8 cellular contexts compared by ENCODE assay signal in the genomic region with DNA sequence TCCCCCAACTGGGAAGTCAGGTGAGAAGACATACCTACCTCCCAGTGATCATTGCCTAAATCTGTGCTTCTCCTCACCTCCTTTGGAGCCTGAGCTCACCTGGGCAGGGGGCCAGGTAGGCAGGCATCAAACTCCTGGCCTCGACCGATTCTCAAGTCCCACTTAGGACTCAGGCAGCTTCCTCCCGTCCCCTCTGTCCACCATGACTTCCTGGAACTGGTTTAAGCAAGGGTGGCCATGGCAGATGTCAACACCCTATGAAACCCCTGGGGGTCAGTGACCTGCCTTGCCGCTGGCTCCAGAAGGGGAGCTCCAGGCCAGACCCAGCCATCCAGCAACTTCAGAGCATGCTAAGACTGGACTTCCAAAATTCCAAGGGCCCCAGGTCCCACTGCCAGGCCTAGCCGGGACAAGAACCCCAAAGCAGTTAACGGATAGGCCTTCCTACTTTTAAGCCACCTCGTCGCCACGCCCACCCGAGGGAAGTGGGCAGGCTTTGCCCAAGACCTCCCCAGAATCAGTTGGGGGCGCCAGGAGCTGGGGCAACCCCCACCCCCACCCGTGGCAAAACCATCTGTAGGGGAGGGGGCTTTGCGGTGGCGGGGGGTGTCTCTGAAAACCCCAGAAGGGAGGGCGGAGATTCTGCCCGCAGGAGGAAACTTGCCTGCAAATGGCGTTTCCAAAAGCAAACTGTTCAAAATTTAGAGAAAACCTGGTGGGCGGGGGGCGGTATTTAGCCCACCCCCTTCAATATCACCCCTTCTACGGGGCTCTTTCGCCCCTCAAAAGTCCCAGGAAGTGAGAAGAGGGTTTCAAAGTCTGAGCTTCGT. TPM values are rescaled to one million over a fixed set of nuclear protein-coding genes. Genes with fewer than 3 reads are reported as not detected.
DNase-seq lines count a peak whose midpoint lies in the region; ATAC-seq, FAIRE-seq and TF ChIP-seq lines count a peak whose summit lies in the region.

No MANE protein-coding gene starts in this region.

- intact Hi-C loops in sciatic nerve (cut with DNase I) = no loop called here

- DNase-seq in GM12892 (ENCODE audit: insufficient read length) (peak; percentile 41), SJSA1 (ENCODE audit: low read depth in 1 of 2, low spot score in 2 of 2) (peak; percentile 42 to 61), adipocyte (ENCODE audit: low read depth) (peak; percentile 77), right atrium auricular region (ENCODE audit: low spot score) (peak; percentile 69), sciatic nerve (ENCODE audit: low spot score) (peak; percentile 83), NCI-H2171 (lab: John Stamatoyannopoulos, UW) (no peak)

- peak overlapping the region; percentile 55 for H3K4me3 ChIP-seq in SJSA1
- H3K4me3 ChIP-seq in adipocyte (ENCODE audit: low read length) = peak overlapping the region; percentile 88
- H3K4me3 ChIP-seq in right atrium auricular region = peak overlapping the region; percentile 85 to 88

- H3K27me3 ChIP-seq in SJSA1 (replicated peaks) = no peaks in the 10 kb centered on the region
- no peaks in the 10 kb centered on the region for H3K27me3 ChIP-seq in adipocyte (replicated peaks; ENCODE audit: control insufficient read depth, insufficient read depth, low read length)
- no peaks in the 10 kb centered on the region for H3K27me3 ChIP-seq in right atrium auricular region

- H3K27ac ChIP-seq in SJSA1 (peak overlapping the region; percentile 50), right atrium auricular region (peak overlapping the region; percentile 81 to 86)

- no peak for FAIRE-seq in GM12892 (lab: Jason Lieb, UNC)

- ATAC-seq in sciatic nerve = peak; percentile 62
- ATAC-seq in HG03280 (IDR thresholded peaks at IDR 0.05; ENCODE audit: unreplicated experiment) = no peak
- ATAC-seq in HG03442 (IDR thresholded peaks at IDR 0.05; ENCODE audit: unreplicated experiment) = no peak

- H3K9ac ChIP-seq in adipocyte (ENCODE audit: low read length) = peak overlapping the region; percentile 90

- peaks cover 37% of the 10 kb centered on the region for H3K36me3 ChIP-seq in SJSA1
- peaks cover 13% of the 10 kb centered on the region for H3K36me3 ChIP-seq in adipocyte (ENCODE audit: control insufficient read depth, insufficient read depth, low read length, severe bottlenecking)
- H3K36me3 ChIP-seq in right atrium auricular region = peaks cover 4% of the 10 kb centered on the region

- no peak for TF ChIP-seq POLR2A in GM12892 (IDR thresholded peaks at IDR 0.05; ENCODE audit: low read depth, low read length)

- no peak for TF ChIP-seq CTCF in right atrium auricular region (IDR thresholded peaks at IDR 0.05)

- H3K4me1 ChIP-seq in SJSA1 (replicated peaks) (peaks cover 49% of the 10 kb centered on the region), adipocyte (ENCODE audit: control insufficient read depth, insufficient read depth, low read length) (peaks cover 26% of the 10 kb centered on the region), right atrium auricular region (peaks cover 0 to 11% of the 10 kb centered on the region in 2 donors)

- H3K9me3 ChIP-seq in SJSA1 (replicated peaks) (no peaks in the 10 kb centered on the region), adipocyte (ENCODE audit: control insufficient read depth, low read length) (no peaks in the 10 kb centered on the region), right atrium auricular region (no peaks in the 10 kb centered on the region)

RNA-seq across cellular contexts. Expression of a gene that starts 0.7 kb away (rescaled TPM):
- 32.8 TPM for polyA plus RNA-seq in GM12892 (2012; ENCODE audit: missing spikeins)
- total RNA-seq in SJSA1 (2014; rRNA removed; shearing (Covaris generic)) = 178 and 210 TPM in 2 replicates
- 10 to 100 TPM; 23.3 to 27.2 TPM for total RNA-seq in right atrium auricular region
- 32.1 TPM for total RNA-seq in sciatic nerve

RNA-seq across cellular contexts. Expression of a gene that starts 35.3 kb away (rescaled TPM):
- 6.7 TPM for polyA plus RNA-seq in GM12892 (2012; ENCODE audit: missing spikeins)
- 3.7 and 4.1 TPM in 2 replicates for total RNA-seq in SJSA1 (2014; rRNA removed; shearing (Covaris generic))
- total RNA-seq in right atrium auricular region = 1 to 10 TPM; 3.0 to 7.6 TPM
- 10.8 TPM for total RNA-seq in sciatic nerve

RNA-seq across cellular contexts. Expression of a gene that starts 35.9 kb away (rescaled TPM):
- polyA plus RNA-seq in GM12892 (2012; ENCODE audit: missing spikeins) = not detected
- not detected in 2 replicates for total RNA-seq in SJSA1 (2014; rRNA removed; shearing (Covaris generic))
- total RNA-seq in right atrium auricular region (not detected), sciatic nerve (1.1 TPM)

RNA-seq across cellular contexts. Expression of a gene that starts 42.5 kb away (rescaled TPM):
- 21.6 TPM for polyA plus RNA-seq in GM12892 (2012; ENCODE audit: missing spikeins)
- 65.8 and 85.8 TPM in 2 replicates for total RNA-seq in SJSA1 (2014; rRNA removed; shearing (Covaris generic))
- total RNA-seq in right atrium auricular region (under 1 TPM; 0.28 to 0.33 TPM), sciatic nerve (1.2 TPM)
